ENCODE assay signal across 23 cellular contexts in the genomic region with DNA sequence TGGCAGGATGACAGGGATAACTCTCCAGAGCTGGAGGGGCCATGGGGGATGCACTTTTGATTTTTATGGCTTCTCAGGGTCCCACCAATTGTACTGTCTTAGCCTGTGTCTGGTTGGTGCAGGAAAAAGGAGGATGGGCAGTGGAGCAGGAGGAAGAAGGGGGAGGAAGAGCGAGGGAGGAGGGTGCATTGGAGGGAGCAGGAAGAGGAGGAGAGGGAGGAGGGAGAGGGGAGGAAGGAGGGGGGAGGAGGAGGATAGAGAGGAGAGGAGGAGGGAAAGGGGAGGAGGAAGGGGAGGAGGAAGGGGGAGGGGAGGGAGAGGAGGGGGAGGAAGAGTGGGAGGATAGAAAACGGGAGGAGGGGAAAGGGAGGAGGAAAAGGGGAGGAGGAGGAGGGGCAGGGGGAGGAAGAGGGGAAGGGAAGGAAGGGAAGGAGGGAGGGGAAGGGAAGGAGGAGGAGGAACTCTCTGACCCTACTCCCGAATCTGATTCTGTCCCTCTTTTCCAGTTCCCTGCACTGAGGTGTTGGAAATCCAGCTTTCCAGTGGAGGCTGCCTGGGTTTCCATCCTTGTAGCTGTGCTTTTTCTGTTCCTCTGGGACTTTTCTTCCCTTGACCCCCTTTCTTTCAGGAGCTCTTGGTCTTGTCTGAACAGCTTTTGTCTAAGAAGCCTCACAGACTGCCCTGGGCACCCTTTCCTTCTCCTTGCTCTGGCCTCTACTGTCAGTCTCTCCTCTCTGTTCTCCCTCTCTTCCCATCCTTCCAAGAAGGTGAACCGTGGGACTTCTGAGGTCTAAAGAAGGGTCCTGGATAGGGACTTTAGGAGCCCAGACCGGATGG.
DNase-seq lines count a peak whose midpoint lies in the region; ATAC-seq, FAIRE-seq and TF ChIP-seq lines count a peak whose summit lies in the region.
"Had no signal": no experiment of that assay in that cellular context is flagged by ENCODE, and none has a peak within 500 bp of the region (broad histone marks: within the 10 kb centered on the region; RNA-seq: fewer than 3 reads in every experiment).

No MANE protein-coding gene starts in this region.

- TF ChIP-seq POLR2A in H1 (IDR thresholded peaks at IDR 0.05; ENCODE audit: control extremely low read depth in 1 of 2, low read depth in 2 of 2, low read length in 2 of 2) = no peak
- TF ChIP-seq POLR2A in gastroesophageal sphincter (IDR thresholded peaks at IDR 0.05) = no peak

- H3K27ac Mint-ChIP-seq in GM23338 = no peak overlapping the region
- H3K27ac Mint-ChIP-seq: activated B cell treated with CpG ODN at 0.5 μM for 24 hours; activated naive CD4-positive, alpha-beta T cell treated with anti-CD3 and anti-CD28 coated beads for 36 hours; activated T-cell treated with anti-CD3 and anti-CD28 coated beads, Interleukin-2, amount 50 U/mL, for 72 hours; CD8-positive, alpha-beta T cell had no signal

- H3K4ac ChIP-seq in H1 (replicated peaks; ENCODE audit: insufficient read length, low read depth, low read length) = no peak overlapping the region

- no peak overlapping the region for H3K27ac ChIP-seq in GM23338 (ENCODE audit: low read depth)
- H3K27ac ChIP-seq in H1 (ENCODE audit: low read depth, low read length) = no peak overlapping the region
- H3K27ac ChIP-seq in parathyroid adenoma = peak overlapping the region; percentile 93
- H3K27ac ChIP-seq in gastroesophageal sphincter = no peak overlapping the region
- H3K27ac ChIP-seq: heart left ventricle, Peyer's patch, prostate gland, thoracic aorta had no signal

- H3K23ac ChIP-seq in H1 (ENCODE audit: insufficient read length) = no peak overlapping the region

- peak overlapping the region; percentile 29; the same call in 1 of the 3 replicates for H3K4me3 Mint-ChIP-seq in GM23338
- H3K4me3 Mint-ChIP-seq: activated B cell treated with CpG ODN at 0.5 μM for 24 hours; activated naive CD4-positive, alpha-beta T cell treated with anti-CD3 and anti-CD28 coated beads for 36 hours; activated T-cell treated with anti-CD3 and anti-CD28 coated beads, Interleukin-2, amount 50 U/mL, for 72 hours; CD8-positive, alpha-beta T cell had no signal

- H3K14ac ChIP-seq in H1 (ENCODE audit: insufficient read length) = no peak overlapping the region

- H4K8ac ChIP-seq in H1 (ENCODE audit: extremely low read depth, insufficient read depth, low read length) = no peak overlapping the region

- H2BK15ac ChIP-seq in H1 (ENCODE audit: low read length) = peak overlapping the region; percentile 83; the same call in 1 of the 2 replicates

- H3K4me1 ChIP-seq in GM23338 (ENCODE audit: insufficient read depth) = peaks cover 32% of the 10 kb centered on the region
- peaks cover 1 to 14% (median 5%) of the 10 kb centered on the region in 4 experiments; a peak in 6 of 7 replicates for H3K4me1 ChIP-seq in H1 (replicated peaks in 1 of 4; ENCODE audit: control insufficient read depth in 3 of 4, insufficient read depth in 4 of 4, low read length in 3 of 4)
- H3K4me1 ChIP-seq in parathyroid adenoma = peaks cover 28% of the 10 kb centered on the region
- H3K4me1 ChIP-seq in gastroesophageal sphincter = peaks cover 0 to 5% (median 0%) of the 10 kb centered on the region in 3 donors
- H3K4me1 ChIP-seq: Peyer's patch, prostate gland had no signal

- H2BK5ac ChIP-seq in H1 (ENCODE audit: low read depth, low read length) = peak overlapping the region; percentile 56; the same call in 1 of the 2 replicates

- no peaks in the 10 kb centered on the region for H3K9me2 ChIP-seq in GM23338 (ENCODE audit: insufficient read depth)

- peak overlapping the region; percentile 75 for H2BK20ac ChIP-seq in H1 (ENCODE audit: low read length)

- H3K9me3 ChIP-seq in H1 (ENCODE audit: insufficient read depth in 2 of 2, low read depth in 1 of 2, low read length in 1 of 2) (no peaks in the 10 kb centered on the region), parathyroid adenoma (ENCODE audit: control insufficient read depth, low read length) (no peaks in the 10 kb centered on the region), gastroesophageal sphincter (peaks cover 0 to 5% (median 0%) of the 10 kb centered on the region in 3 donors)
- H3K9me3 ChIP-seq: Peyer's patch, prostate gland, thoracic aorta had no signal

- H3K4me1 Mint-ChIP-seq in GM23338 = peaks cover 38% of the 10 kb centered on the region
- H3K4me1 Mint-ChIP-seq: activated B cell treated with CpG ODN at 0.5 μM for 24 hours had no signal

- no peaks in the 10 kb centered on the region for H3F3A ChIP-seq in GM23338 (replicated peaks; ENCODE audit: low read depth)

- H3K9me3 Mint-ChIP-seq in GM23338 = no peaks in the 10 kb centered on the region; the same call in 1 of the 3 replicates
- H3K9me3 Mint-ChIP-seq: activated naive CD4-positive, alpha-beta T cell treated with anti-CD3 and anti-CD28 coated beads for 36 hours; activated T-cell treated with anti-CD3 and anti-CD28 coated beads, Interleukin-2, amount 50 U/mL, for 72 hours; CD8-positive, alpha-beta T cell had no signal

- H4K20me1 ChIP-seq in GM23338 (replicated peaks; ENCODE audit: insufficient read depth) (no peaks in the 10 kb centered on the region), H1 (replicated peaks in 1 of 2; ENCODE audit: control insufficient read depth in 1 of 2, insufficient read depth in 2 of 2, low read length in 2 of 2) (no peaks in the 10 kb centered on the region)

- no peak for DNase-seq in GM23338 (ENCODE audit: low spot score)
- peak; percentile 71 for DNase-seq in NCI-H1417 treated with DMSO at 0.1 percent for 48 hours (lab: John Stamatoyannopoulos, UW)
- DNase-seq in H1 (ENCODE audit: low read depth in 1 of 2, low spot score in 2 of 2) = peak in 1 of 2 experiments; percentile 51
- no peak for DNase-seq in left colon
- DNase-seq in CD1c-positive myeloid dendritic cell (ENCODE audit: extremely low spot score) = no peak
- no peak for DNase-seq in NCI-H345 treated with DMSO at 0.1 percent for 48 hours (lab: John Stamatoyannopoulos, UW; ENCODE audit: unreplicated experiment)
- DNase-seq: activated B cell treated with CpG ODN at 0.5 μM for 24 hours; activated CD4-positive, alpha-beta T cell treated with anti-CD3 and anti-CD28 coated beads, Interleukin-2, amount 50 U/mL, for 1 hour; CD8-positive, alpha-beta T cell; effector memory CD4-positive, alpha-beta T cell; Peyer's patch; SIG-M5; T-helper 9 cell had no signal

- no peak overlapping the region for H2BK12ac ChIP-seq in H1 (ENCODE audit: low read depth, low read length)

- no peak overlapping the region for H4K5ac ChIP-seq in H1 (ENCODE audit: insufficient read length, low read depth, low read length)

- WGBS in H1 (ENCODE audit: extremely low coverage in 1 of 2, insufficient coverage in 1 of 2, insufficient read length in 1 of 2, insufficient replicate concordance in 2 of 2, low coverage in 1 of 2, low lambda C conversion rate in 2 of 2, missing lambda C conversion rate in 1 of 2), 2 experiments = 22% methylated on average over 4 of the region's 5 CpGs; no CpG with 5 or more reads in 1 of the 2 experiments
- 1 to 17% methylated on average over 1 to 4 of the region's 5 CpGs for WGBS in gastroesophageal sphincter (ENCODE audit: low coverage in 1 of 2), 2 donors

- CTCF ChIA-PET in H1 (lab: Charles Lee; ENCODE audit: partially characterized antibody) = interaction anchor here (0.6 to 6.7 kb wide), 43 partner anchors 8 to 1872 kb away, joined by 3 to 100 read pairs (median 4); no protein-coding TSS in a partner anchor

- TF ChIP-seq CTCF in GM23338 (conservative IDR thresholded peaks at IDR 0.05; ENCODE audit: low read depth in 2 of 2) (no peak), H1 (IDR thresholded peaks at IDR 0.05; ENCODE audit: control extremely low read depth in 1 of 3, insufficient read depth in 1 of 3, low read depth in 1 of 3, low read length in 3 of 3) (no peak), parathyroid adenoma (IDR thresholded peaks at IDR 0.05) (no peak), gastroesophageal sphincter (IDR thresholded peaks at IDR 0.05) (no peak)

- H2AFZ ChIP-seq in GM23338 = peak overlapping the region; percentile 94
- H2AFZ ChIP-seq in H1 (ENCODE audit: low read length) = peak overlapping the region; percentile 43
- peak overlapping the region; percentile 77 for H2AFZ ChIP-seq in parathyroid adenoma

- H3K9ac ChIP-seq in H1 (replicated peaks in 1 of 4; ENCODE audit: extremely low read depth in 1 of 4, low read depth in 3 of 4, low read length in 3 of 4) = no peak overlapping the region
- H3K9ac ChIP-seq in parathyroid adenoma = no peak overlapping the region

- intact Hi-C loops in left colon (cut with DNase I, micrococcal nuclease) = no loop called here

- POLR2A ChIA-PET in H1 (lab: Charles Lee; ENCODE audit: partially characterized antibody) = interaction anchor here (0.9 kb wide), 1 partner anchor 61 kb away, joined by 3 read pairs; no protein-coding TSS in a partner anchor

- H3K4me2 ChIP-seq in GM23338 = peak overlapping the region; percentile 56
- H3K4me2 ChIP-seq in H1 (ENCODE audit: insufficient read depth in 1 of 2, low read depth in 2 of 2, low read length in 2 of 2) = no peak overlapping the region
- peak overlapping the region; percentile 70 for H3K4me2 ChIP-seq in parathyroid adenoma (ENCODE audit: low read length)

- H3K23me2 ChIP-seq in H1 (ENCODE audit: low read depth, low read length) = peaks cover 2% of the 10 kb centered on the region; the same call in 1 of the 2 replicates

- peaks cover 6% of the 10 kb centered on the region for H3K27me3 Mint-ChIP-seq in GM23338 (ENCODE audit: insufficient read depth, low read depth, poor library complexity)

- TF ChIP-seq EP300 in H1 (IDR thresholded peaks at IDR 0.05; ENCODE audit: borderline replicate concordance in 1 of 2, low read depth in 2 of 2, low read length in 2 of 2) = no peak
- TF ChIP-seq EP300 in gastroesophageal sphincter (IDR thresholded peaks at IDR 0.05) = no peak

- FAIRE-seq in H1 (lab: Jason Lieb, UNC) = peak; percentile 88
- FAIRE-seq: bronchial epithelial cell, colon had no signal

- H3K4me3 ChIP-seq in GM23338 = no peak overlapping the region
- no peak overlapping the region for H3K4me3 ChIP-seq in H1 (ENCODE audit: extremely low read depth in 1 of 4, insufficient read depth in 2 of 4, low read depth in 3 of 4, low read length in 4 of 4)
- H3K4me3 ChIP-seq in parathyroid adenoma (ENCODE audit: low read depth, low read length) = no peak overlapping the region
- no peak overlapping the region for H3K4me3 ChIP-seq in gastroesophageal sphincter
- H3K4me3 ChIP-seq: heart left ventricle, Peyer's patch, prostate gland, thoracic aorta had no signal

- H3K56ac ChIP-seq in H1 (replicated peaks; ENCODE audit: insufficient read length, low read depth, low read length) = no peak overlapping the region

- no peak for TF ChIP-seq RAD21 in H1 (IDR thresholded peaks at IDR 0.05 in 1 of 2, conservative IDR thresholded peaks at IDR 0.05 in 1 of 2; ENCODE audit: low read depth in 2 of 2, low read length in 2 of 2)

- peak overlapping the region; percentile 34; the same call in 1 of the 2 replicates for H3K18ac ChIP-seq in H1 (ENCODE audit: extremely low read depth, low read length)

- H4K91ac ChIP-seq in H1 (replicated peaks; ENCODE audit: insufficient read length, low read length) = peak overlapping the region; percentile 29

- H3K36me3 ChIP-seq in GM23338 (ENCODE audit: insufficient read depth) = no peaks in the 10 kb centered on the region
- H3K36me3 ChIP-seq in H1 (ENCODE audit: control insufficient read depth in 2 of 4, insufficient read depth in 4 of 4, low read length in 3 of 4) = no peaks in the 10 kb centered on the region
- no peaks in the 10 kb centered on the region for H3K36me3 ChIP-seq in parathyroid adenoma (ENCODE audit: control insufficient read depth, insufficient read depth, low read length)
- H3K36me3 ChIP-seq in gastroesophageal sphincter = no peaks in the 10 kb centered on the region
- H3K36me3 ChIP-seq: heart left ventricle, Peyer's patch, prostate gland, thoracic aorta had no signal

- H3K36me3 Mint-ChIP-seq in GM23338 (ENCODE audit: low read depth) = no peaks in the 10 kb centered on the region
- H3K36me3 Mint-ChIP-seq: CD8-positive, alpha-beta T cell had no signal

- no peak for ATAC-seq in GM23338
- ATAC-seq in left colon = no peak
- no peak for ATAC-seq in gastroesophageal sphincter
- ATAC-seq: CD8-positive, alpha-beta T cell; stimulated activated naive CD8-positive, alpha-beta T cell treated with anti-CD3 and anti-CD28 coated beads, Interleukin-15, Interleukin-2, amounts not matched to agents 100 U/mL and 50 U/mL, for 24 hours had no signal

- H3K27me3 ChIP-seq in GM23338 (ENCODE audit: insufficient read depth) (no peaks in the 10 kb centered on the region), H1 (replicated peaks in 1 of 4; ENCODE audit: control insufficient read depth in 3 of 4, extremely low read depth in 1 of 4, insufficient read depth in 3 of 4, low read length in 3 of 4) (no peaks in the 10 kb centered on the region), parathyroid adenoma (ENCODE audit: control insufficient read depth, insufficient read depth, low read length) (no peaks in the 10 kb centered on the region), gastroesophageal sphincter (peaks cover 88% of the 10 kb centered on the region)

- H3K79me2 ChIP-seq in GM23338 (replicated peaks; ENCODE audit: insufficient read depth) (no peaks in the 10 kb centered on the region), H1 (ENCODE audit: control insufficient read depth in 1 of 2, insufficient read depth in 2 of 2, low read length in 2 of 2) (no peaks in the 10 kb centered on the region), parathyroid adenoma (no peaks in the 10 kb centered on the region)

- no peak overlapping the region for H2AK5ac ChIP-seq in H1 (ENCODE audit: low read depth, low read length)

- peak overlapping the region; percentile 16 for H2BK120ac ChIP-seq in H1 (replicated peaks; ENCODE audit: low read depth, low read length)

- no peaks in the 10 kb centered on the region for H3K79me1 ChIP-seq in H1 (ENCODE audit: low read depth, low read length)

Comparison
In these comparisons a context has a peak if more than half of its experiments do, and no peak if none do; other contexts are left out.
1. H2AFZ ChIP-seq: peak in every context shown above with its lines; median percentile 94 in GM23338; 77 in parathyroid adenoma; 43 in H1.
2. H3K4me2 ChIP-seq: peak in GM23338 (single experiment) and parathyroid adenoma (single experiment); none in H1 (0 of 2).